1 cellular context compared by ENCODE assay signal in genomic region chr2:241317391-241317790, GRCh38.
TF ChIP-seq lines count a peak whose summit lies in the region.

No MANE protein-coding gene starts in this region.

TF ChIP-seq in HepG2, 621 proteins besides CTCF, POLR2A, EP300 and RAD21:
- TF ChIP-seq, protein P1, sequence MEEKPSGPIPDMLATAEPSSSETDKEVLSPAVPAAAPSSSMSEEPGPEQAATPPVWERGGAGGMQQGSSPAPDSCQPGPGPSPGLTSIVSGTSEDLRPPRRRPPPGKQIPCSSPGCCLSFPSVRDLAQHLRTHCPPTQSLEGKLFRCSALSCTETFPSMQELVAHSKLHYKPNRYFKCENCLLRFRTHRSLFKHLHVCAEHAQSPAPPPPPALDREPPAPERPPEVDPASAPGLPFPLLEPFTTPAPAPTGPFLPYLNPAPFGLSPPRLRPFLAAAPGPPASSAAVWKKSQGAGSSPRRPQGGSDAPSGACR (CRISPR knock-in tag; IDR thresholded peaks at IDR 0.05): 0 out of 2 replicates have a peak, but pooled peaks have one; percentile 39
- TF ChIP-seq IRX3 (CRISPR knock-in tag; IDR thresholded peaks at IDR 0.05; ENCODE audit: borderline replicate concordance, low read depth): no peak
